ENCODE assay signal across 27 cellular contexts in genomic region chr7:112067609-112068540, GRCh38.
DNase-seq lines count a peak whose midpoint lies in the region; ATAC-seq, FAIRE-seq and TF ChIP-seq lines count a peak whose summit lies in the region.
"Had no signal": no experiment of that assay in that cellular context is flagged by ENCODE, and none has a peak within 500 bp of the region (broad histone marks: within the 10 kb centered on the region; RNA-seq: fewer than 3 reads in every experiment).

No MANE protein-coding gene starts in this region.

- TF ChIP-seq CTCF in left ventricle myocardium inferior (IDR thresholded peaks at IDR 0.05; ENCODE audit: borderline replicate concordance), result no peak
- no peak for TF ChIP-seq CTCF in chondrocyte (IDR thresholded peaks at IDR 0.05)
- TF ChIP-seq CTCF in type B pancreatic cell (conservative IDR thresholded peaks at IDR 0.05), result no peak
- no peak for TF ChIP-seq CTCF in foreskin fibroblast (IDR thresholded peaks at IDR 0.05; ENCODE audit: low read depth, low read length)

- intact Hi-C loops in left ventricle myocardium inferior (cut with micrococcal nuclease) (no loop called here), Right ventricle myocardium inferior (cut with DNase I) (no loop called here)

- no peaks in the 10 kb centered on the region for H3K36me3 Mint-ChIP-seq in chondrocyte (ENCODE audit: low read depth)
- H3K36me3 Mint-ChIP-seq in type B pancreatic cell, result no peaks in the 10 kb centered on the region
- no peaks in the 10 kb centered on the region for H3K36me3 Mint-ChIP-seq in CD8-positive, alpha-beta memory T cell
- H3K36me3 Mint-ChIP-seq: IgD-negative memory B cell, T-cell had no signal

- no peak for ATAC-seq in Right ventricle myocardium inferior
- peak; percentile 47 for ATAC-seq in left lobe of liver
- ATAC-seq: GM12878, T-cell had no signal

- CTCF ChIA-PET in CD8-positive, alpha-beta memory T cell (lab: Charles Lee), result no interaction called here

- H3K27ac Mint-ChIP-seq in chondrocyte (ENCODE audit: unreplicated experiment) (peak overlapping the region; percentile 53), type B pancreatic cell (peak overlapping the region; percentile 3)
- H3K27ac Mint-ChIP-seq in CD8-positive, alpha-beta memory T cell, result no peak overlapping the region
- H3K27ac Mint-ChIP-seq: IgD-negative memory B cell, T-cell had no signal

- H3K27me3 Mint-ChIP-seq in chondrocyte (ENCODE audit: low read depth) (no peaks in the 10 kb centered on the region), type B pancreatic cell (no peaks in the 10 kb centered on the region)
- H3K27me3 Mint-ChIP-seq in CD8-positive, alpha-beta memory T cell, result no peaks in the 10 kb centered on the region

- H3K27me3 ChIP-seq in left ventricle myocardium inferior (ENCODE audit: low read depth), result no peaks in the 10 kb centered on the region
- no peaks in the 10 kb centered on the region for H3K27me3 ChIP-seq in CD8-positive, alpha-beta memory T cell (ENCODE audit: insufficient read depth, low read length, poor library complexity, severe bottlenecking)
- H3K27me3 ChIP-seq: MG63 had no signal

- no peak overlapping the region for H3K4me3 ChIP-seq in left ventricle myocardium inferior
- H3K4me3 ChIP-seq in CD8-positive, alpha-beta memory T cell (ENCODE audit: low read length), result no peak overlapping the region
- no peak overlapping the region for H3K4me3 ChIP-seq in foreskin fibroblast (ENCODE audit: low read depth in 1 of 2, low read length in 2 of 2)
- H3K4me3 ChIP-seq: GM12878, MG63 had no signal

- H3K4me3 Mint-ChIP-seq in chondrocyte (ENCODE audit: unreplicated experiment), result no peak overlapping the region
- no peak overlapping the region for H3K4me3 Mint-ChIP-seq in type B pancreatic cell
- no peak overlapping the region for H3K4me3 Mint-ChIP-seq in CD8-positive, alpha-beta memory T cell
- H3K4me3 Mint-ChIP-seq: IgD-negative memory B cell, T-cell had no signal

- POLR2A ChIA-PET in CD8-positive, alpha-beta memory T cell (lab: Charles Lee), result no interaction called here

- H3K36me3 ChIP-seq in left ventricle myocardium inferior, result no peaks in the 10 kb centered on the region
- no peaks in the 10 kb centered on the region for H3K36me3 ChIP-seq in CD8-positive, alpha-beta memory T cell (ENCODE audit: insufficient read depth, low read length)
- H3K36me3 ChIP-seq: MG63, WERI-Rb-1 had no signal

- peaks cover 52% of the 10 kb centered on the region for H3K4me1 Mint-ChIP-seq in chondrocyte (ENCODE audit: low read depth)
- peaks cover 11% of the 10 kb centered on the region for H3K4me1 Mint-ChIP-seq in type B pancreatic cell (ENCODE audit: unreplicated experiment)
- no peaks in the 10 kb centered on the region for H3K4me1 Mint-ChIP-seq in CD8-positive, alpha-beta memory T cell
- H3K4me1 Mint-ChIP-seq: IgD-negative memory B cell, T-cell had no signal

- H3K9me3 Mint-ChIP-seq in chondrocyte (ENCODE audit: low read depth) (peaks cover under 1% of the 10 kb centered on the region), type B pancreatic cell (peaks cover 9% of the 10 kb centered on the region)
- peaks cover 0 to 1% (median 0%) of the 10 kb centered on the region in 5 donors for H3K9me3 Mint-ChIP-seq in CD8-positive, alpha-beta memory T cell
- H3K9me3 Mint-ChIP-seq: IgD-negative memory B cell, T-cell had no signal

- DNase-seq in left ventricle myocardium inferior, result no peak
- DNase-seq in Right ventricle myocardium inferior (ENCODE audit: missing footprints), result no peak
- no peak for DNase-seq in chondrocyte (ENCODE audit: low spot score)
- no peak for DNase-seq in left lobe of liver (ENCODE audit: low spot score)
- no peak for DNase-seq in type B pancreatic cell (ENCODE audit: extremely low spot score, unreplicated experiment)
- no peak for DNase-seq in urothelium cell line (ENCODE audit: low spot score)
- DNase-seq in CD8-positive, alpha-beta memory T cell, result no peak
- DNase-seq in foreskin fibroblast, result no peak
- DNase-seq: activated CD4-positive, alpha-beta T cell treated with anti-CD3 and anti-CD28 coated beads, Interleukin-2, amount 50 U/mL, for 4 hours; activated naive CD4-positive, alpha-beta T cell; activated T-cell treated with anti-CD3 and anti-CD28 coated beads for 4 hours; amniotic stem cell; central memory CD4-positive, alpha-beta T cell; DMS53; effector CD4-positive, alpha-beta T cell; GOT3; MG63; NCI-H146; NCI-H524; retina; SHP77 treated with DMSO at 0.1 percent for 48 hours; stimulated activated CD4-positive, alpha-beta T cell treated with anti-CD3 and anti-CD28 coated beads, Interleukin-12 subunit alpha, Interleukin-12 subunit beta, amount 100 ng/mL, for 4 hours; T-cell; WERI-Rb-1 had no signal

- peak overlapping the region; percentile 52 for H3K27ac ChIP-seq in left ventricle myocardium inferior (replicated peaks)
- H3K27ac ChIP-seq in CD8-positive, alpha-beta memory T cell (ENCODE audit: low read depth, low read length), result no peak overlapping the region
- H3K27ac ChIP-seq: WERI-Rb-1 had no signal

- FAIRE-seq in urothelium cell line (lab: Jason Lieb, UNC), result no peak
- FAIRE-seq: GM12878, islet of Langerhans had no signal

- no peaks in the 10 kb centered on the region for H3K9me3 ChIP-seq in left ventricle myocardium inferior (replicated peaks)
- H3K9me3 ChIP-seq in CD8-positive, alpha-beta memory T cell (ENCODE audit: low read length), result no peaks in the 10 kb centered on the region
- H3K9me3 ChIP-seq: MG63 had no signal

- H3K4me1 ChIP-seq in left ventricle myocardium inferior, result peaks cover 59% of the 10 kb centered on the region
- no peaks in the 10 kb centered on the region for H3K4me1 ChIP-seq in CD8-positive, alpha-beta memory T cell (ENCODE audit: insufficient read depth, low read length)

Comparison
In these comparisons a context has a peak if more than half of its experiments do, and no peak if none do; other contexts are left out.
1. H3K27ac Mint-ChIP-seq: peak in chondrocyte (single experiment) and type B pancreatic cell (single experiment); none in CD8-positive, alpha-beta memory T cell (0 of 8).